1 cellular context compared by ENCODE assay signal in genomic region chr12:47740536-47741339, GRCh38.
TF ChIP-seq lines count a peak whose summit lies in the region.

No MANE protein-coding gene starts in this region.

TF ChIP-seq in H1, 55 proteins besides CTCF, POLR2A, EP300 and RAD21:
- TF ChIP-seq SP2 (IDR thresholded peaks at IDR 0.05; ENCODE audit: low read length): no peak
- no peak for TF ChIP-seq JUN (IDR thresholded peaks at IDR 0.05; ENCODE audit: low read depth, low read length)
- TF ChIP-seq SP1 (IDR thresholded peaks at IDR 0.05; ENCODE audit: low read depth, low read length): no peak
- TF ChIP-seq RXRA (IDR thresholded peaks at IDR 0.05; ENCODE audit: insufficient read depth, low read depth, low read length): no peak
- no peak for TF ChIP-seq YY1 (IDR thresholded peaks at IDR 0.05; ENCODE audit: low read depth, low read length)
- TF ChIP-seq SP4 (IDR thresholded peaks at IDR 0.05; ENCODE audit: low read length): no peak
- TF ChIP-seq CBX5 (IDR thresholded peaks at IDR 0.05; ENCODE audit: low read depth, low read length): no peak
- TF ChIP-seq FOSL1 (IDR thresholded peaks at IDR 0.05; ENCODE audit: insufficient read depth, low read depth, low read length): no peak
TF ChIP-seq in H1: peak in this region for 0.
